Comparison of ENCODE assay signal across 8 cellular contexts in the genomic region with DNA sequence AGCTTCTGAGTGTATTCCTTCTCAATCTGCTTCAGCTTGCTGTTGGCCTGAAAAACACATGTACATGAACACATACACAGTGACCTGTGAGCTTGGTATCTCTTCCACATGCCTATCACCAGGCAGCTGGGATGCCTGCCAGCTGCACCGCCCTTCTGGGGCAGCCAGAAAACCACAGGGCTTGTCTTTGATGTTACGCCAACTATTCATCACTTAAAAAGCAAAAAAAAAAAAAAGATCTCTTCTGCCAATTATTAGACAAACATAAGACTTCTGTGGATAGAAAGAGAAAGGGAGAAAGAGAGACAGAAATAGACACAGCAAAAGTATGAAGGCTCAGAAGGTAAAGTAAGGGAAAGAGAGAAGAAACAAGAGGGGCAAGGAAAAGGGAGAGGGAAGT.
DNase-seq lines count a peak whose midpoint lies in the region; ATAC-seq and TF ChIP-seq lines count a peak whose summit lies in the region.

No MANE protein-coding gene starts in this region.

- peak overlapping the region; percentile 4 to 35 for H3K4me3 Mint-ChIP-seq in stimulated activated naive CD8-positive, alpha-beta T cell treated with anti-CD3 and anti-CD28 coated beads, Interleukin-15, amount 100 ng/mL, for 72 hours

- H2BK120ac ChIP-seq in mesendoderm (ENCODE audit: low read depth, low read length), result no peak overlapping the region

- in situ Hi-C loops in SK-MEL-5 (cut with HindIII; ENCODE audit: low pct_unique_long_range_greater_than_20kb, low sequenced_read_pairs), result no loop called here
- in situ Hi-C loops in astrocyte of the cerebellum (cut with HindIII; ENCODE audit: low sequenced_read_pairs), result no loop called here

- no peak overlapping the region for H3K18ac ChIP-seq in mesendoderm (ENCODE audit: low read length)

- no peak for TF ChIP-seq CTCF in AG09319 (IDR thresholded peaks at IDR 0.05; ENCODE audit: low read depth, low read length)
- TF ChIP-seq CTCF in astrocyte of the cerebellum (IDR thresholded peaks at IDR 0.05; ENCODE audit: low read depth, low read length, missing control alignments), result no peak

- peaks cover 14% of the 10 kb centered on the region for H3K27me3 Mint-ChIP-seq in stimulated activated naive CD8-positive, alpha-beta T cell treated with anti-CD3 and anti-CD28 coated beads, Interleukin-15, amount 100 ng/mL, for 72 hours

- H2BK15ac ChIP-seq in mesendoderm (replicated peaks; ENCODE audit: low read depth), result no peak overlapping the region

- ATAC-seq in HG03432 (IDR thresholded peaks at IDR 0.05; ENCODE audit: unreplicated experiment) (peak; percentile 65), left lobe of liver (peak; percentile 93), GM21619 (IDR thresholded peaks at IDR 0.05; ENCODE audit: unreplicated experiment) (no peak)
- ATAC-seq in stimulated activated naive CD8-positive, alpha-beta T cell treated with anti-CD3 and anti-CD28 coated beads, Interleukin-15, amount 100 ng/mL, for 72 hours, result peak; percentile 61

- no peaks in the 10 kb centered on the region for H3K9me3 Mint-ChIP-seq in stimulated activated naive CD8-positive, alpha-beta T cell treated with anti-CD3 and anti-CD28 coated beads, Interleukin-15, amount 100 ng/mL, for 72 hours

- no peaks in the 10 kb centered on the region for H3K79me2 ChIP-seq in mesendoderm (ENCODE audit: control insufficient read depth, insufficient read depth, low read length)

- H4K8ac ChIP-seq in mesendoderm (ENCODE audit: low read depth, low read length), result no peak overlapping the region

- H2AK5ac ChIP-seq in mesendoderm (ENCODE audit: low read length), result no peak overlapping the region

- H2BK5ac ChIP-seq in mesendoderm (ENCODE audit: low read length), result no peak overlapping the region

- H3K4me1 ChIP-seq in mesendoderm (ENCODE audit: control insufficient read depth, low read depth, low read length), result no peaks in the 10 kb centered on the region

- H3K27me3 ChIP-seq in mesendoderm (ENCODE audit: insufficient read depth, low read length, poor library complexity), result no peaks in the 10 kb centered on the region

- DNase-seq in AG09319 (ENCODE audit: extremely low read depth, low read depth), result peak; percentile 77
- peak; percentile 98 for DNase-seq in SK-MEL-5 (ENCODE audit: low read depth, low spot score)
- peak; percentile 93 for DNase-seq in astrocyte of the cerebellum (ENCODE audit: low read depth)
- DNase-seq in left lobe of liver (ENCODE audit: low spot score), result peak; percentile 85
- DNase-seq in stimulated activated naive CD8-positive, alpha-beta T cell treated with anti-CD3 and anti-CD28 coated beads, Interleukin-15, amount 100 ng/mL, for 72 hours, result peak; percentile 20 to 29
- no peak for DNase-seq in mesendoderm

- peaks cover 14% of the 10 kb centered on the region for H3K4me1 Mint-ChIP-seq in stimulated activated naive CD8-positive, alpha-beta T cell treated with anti-CD3 and anti-CD28 coated beads, Interleukin-15, amount 100 ng/mL, for 72 hours

- H3K36me3 ChIP-seq in mesendoderm (ENCODE audit: control insufficient read depth, insufficient read depth, low read length), result no peaks in the 10 kb centered on the region

- H3K56ac ChIP-seq in mesendoderm (ENCODE audit: low read length), result no peak overlapping the region

- H3K4me3 ChIP-seq in astrocyte of the cerebellum (ENCODE audit: low read depth, low read length) (no peak overlapping the region), mesendoderm (ENCODE audit: low read length) (no peak overlapping the region)

- peak overlapping the region in 1 of 2 donors; percentile 77 for H3K27ac Mint-ChIP-seq in stimulated activated naive CD8-positive, alpha-beta T cell treated with anti-CD3 and anti-CD28 coated beads, Interleukin-15, amount 100 ng/mL, for 72 hours

- no peak overlapping the region for H3K23ac ChIP-seq in mesendoderm (ENCODE audit: low read length)

- H3K4me2 ChIP-seq in mesendoderm (ENCODE audit: low read length), result no peak overlapping the region

- no peak overlapping the region for H3K4ac ChIP-seq in mesendoderm (ENCODE audit: low read depth, low read length)

- no peak overlapping the region for H3K27ac ChIP-seq in mesendoderm (ENCODE audit: low read depth, low read length)

- H3K9ac ChIP-seq in mesendoderm (ENCODE audit: low read length), result no peak overlapping the region

- no peak overlapping the region for H4K5ac ChIP-seq in mesendoderm (ENCODE audit: low read length)

- H3K79me1 ChIP-seq in mesendoderm (ENCODE audit: low read length), result no peaks in the 10 kb centered on the region

- WGBS in mesendoderm (ENCODE audit: extremely low coverage, insufficient coverage, low lambda C conversion rate), result no CpG with 5 or more reads among the region's 2 CpGs
